21 cellular contexts compared by ENCODE assay signal in the genomic region with DNA sequence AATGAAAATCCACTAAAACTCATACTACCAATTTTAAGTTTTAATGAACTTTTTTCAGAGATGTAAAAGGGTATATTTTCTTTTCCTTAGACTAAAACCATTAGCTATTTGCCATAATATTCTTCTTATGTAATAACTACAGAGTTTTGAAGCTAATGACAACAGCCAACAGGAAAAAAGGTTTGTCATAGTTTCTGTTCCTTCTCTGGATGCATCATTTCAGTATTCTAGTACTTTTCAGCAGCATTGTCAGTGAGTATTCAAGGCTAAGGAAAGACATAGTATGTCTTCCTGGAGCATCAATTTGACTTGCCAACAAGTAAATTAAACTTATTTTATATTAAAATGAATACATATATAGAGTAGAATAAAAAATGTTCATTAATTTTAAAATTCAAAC.
"Had no signal": no experiment of that assay in that cellular context is flagged by ENCODE, and none has a peak within 500 bp of the region (broad histone marks: within the 10 kb centered on the region; RNA-seq: fewer than 3 reads in every experiment).

No MANE protein-coding gene starts in this region.

- H2AFZ ChIP-seq: hepatocyte had no signal

- H3K27me3 ChIP-seq: dorsolateral prefrontal cortex, hepatocyte, neutrophil, testis, tibial nerve, upper lobe of right lung had no signal

- H3K27ac ChIP-seq: dorsolateral prefrontal cortex, hepatocyte, left ventricle myocardium inferior, neutrophil, testis, tibial nerve, upper lobe of right lung had no signal

- H3K4me1 ChIP-seq: left ventricle myocardium inferior, testis, tibial nerve, upper lobe of right lung had no signal

- FAIRE-seq: kidney had no signal

- H3K36me3 ChIP-seq: neutrophil, upper lobe of right lung had no signal

- H3K4me3 ChIP-seq: dorsolateral prefrontal cortex, hepatocyte, left ventricle myocardium inferior, lung, testis, tibial nerve, upper lobe of right lung had no signal

- DNase-seq: cortex of kidney; dorsolateral prefrontal cortex; effector CD8-positive, alpha-beta T cell; foreskin melanocyte; head of caudate nucleus; kidney; left cardiac atrium; left ventricle myocardium inferior; naive thymus-derived CD4-positive, alpha-beta T cell; posterior cingulate gyrus; stimulated activated CD4-positive, alpha-beta T cell treated with anti-CD3 and anti-CD28 coated beads, Interleukin-2, amount 100 ng/mL, for 24 hours; stimulated activated CD4-positive, alpha-beta T cell treated with anti-CD3 and anti-CD28 coated beads, Interleukin-4, amount 100 ng/mL, for 4 hours; stimulated activated naive B cell treated with anti-CD40 and anti-IgM and Interleukin-4, amounts not matched to agents 10 μg/mL and 1 μg/mL and 100 μg/mL, for 72 hours; stimulated activated naive CD8-positive, alpha-beta T cell treated with anti-CD3 and anti-CD28 coated beads, Interleukin-15, amount 100 ng/mL, for 72 hours; testis; upper lobe of right lung had no signal

- ATAC-seq: left cardiac atrium; naive thymus-derived CD4-positive, alpha-beta T cell; sciatic nerve; stimulated activated naive CD8-positive, alpha-beta T cell treated with anti-CD3 and anti-CD28 coated beads, Interleukin-15, amount 100 ng/mL, for 72 hours; upper lobe of right lung had no signal

- H3K9me3 ChIP-seq: neutrophil, testis, tibial nerve, upper lobe of right lung had no signal

- H3K4me2 ChIP-seq: hepatocyte had no signal
